Comparison of ENCODE assay signal across 19 cellular contexts in the genomic region with DNA sequence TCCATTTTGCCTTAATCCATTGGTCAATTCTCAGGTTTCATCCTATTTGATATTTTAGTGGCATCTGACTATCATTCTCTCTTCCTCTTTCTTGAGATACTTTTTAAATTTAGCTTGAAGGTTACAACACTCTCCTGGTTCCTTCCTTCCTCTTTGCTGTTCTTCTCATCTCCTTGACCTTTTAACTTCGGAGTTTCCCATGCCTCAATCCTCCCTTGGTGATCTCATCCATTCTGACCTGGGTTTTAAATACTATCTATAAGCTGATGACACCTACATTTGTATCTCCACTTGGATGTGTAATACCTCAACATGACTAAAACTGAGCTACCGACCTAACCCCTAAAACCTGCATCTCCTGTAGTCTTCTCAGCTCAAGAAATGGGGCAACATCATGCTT. TPM values are rescaled to one million over a fixed set of nuclear protein-coding genes. Genes with fewer than 3 reads are reported as not detected.
DNase-seq lines count a peak whose midpoint lies in the region; ATAC-seq and TF ChIP-seq lines count a peak whose summit lies in the region.
"Had no signal": no experiment of that assay in that cellular context is flagged by ENCODE, and none has a peak within 500 bp of the region (broad histone marks: within the 10 kb centered on the region; RNA-seq: fewer than 3 reads in every experiment).

No MANE protein-coding gene starts in this region.

- TF ChIP-seq POLR2A in right lobe of liver (IDR thresholded peaks at IDR 0.05), result no peak

- no peaks in the 10 kb centered on the region for H3K27me3 Mint-ChIP-seq in activated T-helper 2 cell treated with anti-CD3 and anti-CD28 coated beads, Interferon-gamma antibody, Interleukin-2, Interleukin-4, amounts not matched to agents 10 μg/mL and 5 μg/mL and 100 μg/mL, durations not matched to agents 14 hours and 24 hours and 36 hours (ENCODE audit: low read depth)
- H3K27me3 Mint-ChIP-seq in stimulated activated naive CD8-positive, alpha-beta T cell treated with anti-CD3 and anti-CD28 coated beads, Interleukin-15, amount 100 ng/mL, for 72 hours, result no peaks in the 10 kb centered on the region

- no peak for TF ChIP-seq CTCF in right lobe of liver (IDR thresholded peaks at IDR 0.05)

- peak overlapping the region; percentile 20 for H3K4me3 Mint-ChIP-seq in activated T-helper 2 cell treated with anti-CD3 and anti-CD28 coated beads, Interferon-gamma antibody, Interleukin-2, Interleukin-4, amounts not matched to agents 10 μg/mL and 5 μg/mL and 100 μg/mL, durations not matched to agents 14 hours and 24 hours and 36 hours (ENCODE audit: low read depth)
- H3K4me3 Mint-ChIP-seq in stimulated activated naive CD8-positive, alpha-beta T cell treated with anti-CD3 and anti-CD28 coated beads, Interleukin-15, amount 100 ng/mL, for 72 hours, result peak overlapping the region; percentile 9 to 42

- WGBS in right lobe of liver (ENCODE audit: insufficient coverage, low coverage, low lambda C conversion rate, missing lambda C conversion rate), result 48% methylated on average over 2 of the region's 2 CpGs

- peak in 1 of 2 donors; percentile 27 for ATAC-seq in activated naive CD4-positive, alpha-beta T cell treated with anti-CD3 and anti-CD28 coated beads, Interleukin-2, amount 50 U/mL, for 72 hours
- ATAC-seq in stimulated activated naive CD8-positive, alpha-beta T cell treated with anti-CD3 and anti-CD28 coated beads, Interleukin-15, amount 100 ng/mL, for 72 hours, result peak; percentile 4
- no peak for ATAC-seq in right lobe of liver
- ATAC-seq: heart right ventricle, psoas muscle had no signal

- H3K9me3 ChIP-seq in right lobe of liver (no peaks in the 10 kb centered on the region), MG63 (no peaks in the 10 kb centered on the region)
- H3K9me3 ChIP-seq: esophagus muscularis mucosa, heart right ventricle, psoas muscle, tibial nerve had no signal

- peaks cover 19% of the 10 kb centered on the region for H3K4me1 Mint-ChIP-seq in activated T-helper 2 cell treated with anti-CD3 and anti-CD28 coated beads, Interferon-gamma antibody, Interleukin-2, Interleukin-4, amounts not matched to agents 10 μg/mL and 5 μg/mL and 100 μg/mL, durations not matched to agents 14 hours and 24 hours and 36 hours (ENCODE audit: low read depth)
- H3K4me1 Mint-ChIP-seq in stimulated activated naive CD8-positive, alpha-beta T cell treated with anti-CD3 and anti-CD28 coated beads, Interleukin-15, amount 100 ng/mL, for 72 hours, result peaks cover 27% of the 10 kb centered on the region

- peak overlapping the region; percentile 5 to 79 for H3K27ac Mint-ChIP-seq in activated naive CD4-positive, alpha-beta T cell treated with anti-CD3 and anti-CD28 coated beads, Interleukin-2, amount 50 U/mL, for 72 hours
- peak overlapping the region; percentile 72 for H3K27ac Mint-ChIP-seq in activated T-helper 2 cell treated with anti-CD3 and anti-CD28 coated beads, Interferon-gamma antibody, Interleukin-2, Interleukin-4, amounts not matched to agents 10 μg/mL and 5 μg/mL and 100 μg/mL, durations not matched to agents 14 hours and 24 hours and 36 hours
- H3K27ac Mint-ChIP-seq in stimulated activated naive CD8-positive, alpha-beta T cell treated with anti-CD3 and anti-CD28 coated beads, Interleukin-15, amount 100 ng/mL, for 72 hours, result peak overlapping the region; percentile 2 to 86

- no peak overlapping the region for H3K4me3 ChIP-seq in right lobe of liver
- no peak overlapping the region for H3K4me3 ChIP-seq in MG63
- H3K4me3 ChIP-seq: esophagus muscularis mucosa, heart right ventricle, psoas muscle, tibial nerve had no signal

- H3K27ac ChIP-seq in right lobe of liver, result no peak overlapping the region
- H3K27ac ChIP-seq: esophagus muscularis mucosa, psoas muscle, RWPE1, tibial nerve had no signal

- H3K36me3 ChIP-seq in right lobe of liver, result no peaks in the 10 kb centered on the region
- H3K36me3 ChIP-seq in MG63, result peaks cover 10% of the 10 kb centered on the region
- H3K36me3 ChIP-seq: esophagus muscularis mucosa had no signal

- peaks cover 0 to 6% of the 10 kb centered on the region in 2 donors for H3K9me3 Mint-ChIP-seq in activated naive CD4-positive, alpha-beta T cell treated with anti-CD3 and anti-CD28 coated beads, Interleukin-2, amount 50 U/mL, for 72 hours
- H3K9me3 Mint-ChIP-seq in activated T-helper 2 cell treated with anti-CD3 and anti-CD28 coated beads, Interferon-gamma antibody, Interleukin-2, Interleukin-4, amounts not matched to agents 10 μg/mL and 5 μg/mL and 100 μg/mL, durations not matched to agents 14 hours and 24 hours and 36 hours, result no peaks in the 10 kb centered on the region
- H3K9me3 Mint-ChIP-seq in stimulated activated naive CD8-positive, alpha-beta T cell treated with anti-CD3 and anti-CD28 coated beads, Interleukin-15, amount 100 ng/mL, for 72 hours, result no peaks in the 10 kb centered on the region

- peaks cover 0 to 4% (median 2%) of the 10 kb centered on the region in 4 donors for H3K4me1 ChIP-seq in right lobe of liver

- H3K27me3 ChIP-seq in right lobe of liver (no peaks in the 10 kb centered on the region), MG63 (no peaks in the 10 kb centered on the region)
- H3K27me3 ChIP-seq: esophagus muscularis mucosa, heart right ventricle, tibial nerve had no signal

- no peak for DNase-seq in activated naive CD4-positive, alpha-beta T cell treated with anti-CD3 and anti-CD28 coated beads, Interleukin-2, amount 50 U/mL, for 72 hours (ENCODE audit: low spot score in 2 of 2)
- no peak for DNase-seq in activated naive CD4-positive, alpha-beta T cell treated with Interleukin-2 at 50 U/mL for 16 hours
- DNase-seq in NAMALWA (ENCODE audit: low spot score), result peak; percentile 65
- DNase-seq in activated T-helper 2 cell treated with anti-CD3 and anti-CD28 coated beads, Interferon-gamma antibody, Interleukin-2, Interleukin-4, amounts not matched to agents 10 μg/mL and 5 μg/mL and 100 μg/mL, durations not matched to agents 14 hours and 24 hours and 36 hours (ENCODE audit: low spot score), result no peak
- DNase-seq in stimulated activated naive CD8-positive, alpha-beta T cell treated with anti-CD3 and anti-CD28 coated beads, Interleukin-15, amount 100 ng/mL, for 72 hours, result peak in 1 of 2 donors; percentile 42
- DNase-seq in right lobe of liver, result no peak
- no peak for DNase-seq in MG63
- no peak for DNase-seq in putamen (ENCODE audit: low spot score)
- DNase-seq: DMS79; heart right ventricle; kidney; NCI-H146; NCI-H524; psoas muscle; stimulated activated CD4-positive, alpha-beta T cell treated with anti-CD3 and anti-CD28 coated beads, Interleukin-15, amount 100 ng/mL, for 24 hours; T1000 had no signal

- intact Hi-C loops in activated T-helper 2 cell treated with anti-CD3 and anti-CD28 coated beads, Interferon-gamma antibody, Interleukin-2, Interleukin-4, amounts not matched to agents 10 μg/mL and 5 μg/mL and 100 μg/mL, durations not matched to agents 14 hours and 24 hours and 36 hours (cut with micrococcal nuclease), result loop anchor here (1.0 kb wide), 2 partner anchors 22 to 78 kb away; no protein-coding TSS in a partner anchor
- intact Hi-C loops in right lobe of liver (cut with DNase I), result loop anchor here in 1 of 2 donors (10.0 kb wide), 1 partner anchor 82 kb away; the partner anchor contains the start of genes PIP5K1A and VPS72

- peaks cover 0 to 6% of the 10 kb centered on the region in 2 donors for H3K36me3 Mint-ChIP-seq in activated naive CD4-positive, alpha-beta T cell treated with anti-CD3 and anti-CD28 coated beads, Interleukin-2, amount 50 U/mL, for 72 hours
- H3K36me3 Mint-ChIP-seq in activated T-helper 2 cell treated with anti-CD3 and anti-CD28 coated beads, Interferon-gamma antibody, Interleukin-2, Interleukin-4, amounts not matched to agents 10 μg/mL and 5 μg/mL and 100 μg/mL, durations not matched to agents 14 hours and 24 hours and 36 hours (ENCODE audit: low read depth), result peaks cover 13% of the 10 kb centered on the region

RNA-seq across cellular contexts. Expression of gene ZNF687, which starts 4.8 kb away (rescaled TPM):
- 10 to 100 TPM; 28.0 to 29.0 TPM for total RNA-seq in activated naive CD4-positive, alpha-beta T cell treated with anti-CD3 and anti-CD28 coated beads, Interleukin-2, amount 50 U/mL, for 72 hours
- total RNA-seq in activated T-helper 2 cell treated with anti-CD3 and anti-CD28 coated beads, Interferon-gamma antibody, Interleukin-2, Interleukin-4, amounts not matched to agents 10 μg/mL and 5 μg/mL and 100 μg/mL, durations not matched to agents 14 hours and 24 hours and 36 hours, result 25.0 and 25.3 TPM in 2 replicates
- total RNA-seq in right lobe of liver, result 10 to 100 TPM in 3 of 6 experiments, 1 to 10 TPM in 3; 7.6 to 14.2 (median 10.1) TPM
- total RNA-seq in MG63 (2014; rRNA removed; shearing (Covaris generic); ENCODE audit: low replicate concordance), result 14.9 and 22.9 TPM in 2 replicates

RNA-seq across cellular contexts. Expression of gene PSMD4, which starts 22.7 kb away (rescaled TPM):
- 100 to 1,000 TPM; 185 to 189 TPM for total RNA-seq in activated naive CD4-positive, alpha-beta T cell treated with anti-CD3 and anti-CD28 coated beads, Interleukin-2, amount 50 U/mL, for 72 hours
- total RNA-seq in activated T-helper 2 cell treated with anti-CD3 and anti-CD28 coated beads, Interferon-gamma antibody, Interleukin-2, Interleukin-4, amounts not matched to agents 10 μg/mL and 5 μg/mL and 100 μg/mL, durations not matched to agents 14 hours and 24 hours and 36 hours, result 271 and 280 TPM in 2 replicates
- 10 to 100 TPM; 72.2 to 95.6 (median 79.1) TPM for total RNA-seq in right lobe of liver
- total RNA-seq in MG63 (2014; rRNA removed; shearing (Covaris generic); ENCODE audit: low replicate concordance), result 225 and 311 TPM in 2 replicates

RNA-seq across cellular contexts. Expression of gene PI4KB, which starts 50.0 kb away (rescaled TPM):
- total RNA-seq in activated naive CD4-positive, alpha-beta T cell treated with anti-CD3 and anti-CD28 coated beads, Interleukin-2, amount 50 U/mL, for 72 hours, result 10 to 100 TPM; 55.0 to 75.3 TPM
- total RNA-seq in activated T-helper 2 cell treated with anti-CD3 and anti-CD28 coated beads, Interferon-gamma antibody, Interleukin-2, Interleukin-4, amounts not matched to agents 10 μg/mL and 5 μg/mL and 100 μg/mL, durations not matched to agents 14 hours and 24 hours and 36 hours, result 53.6 and 57.3 TPM in 2 replicates
- 10 to 100 TPM; 20.0 to 24.7 (median 22.7) TPM for total RNA-seq in right lobe of liver
- total RNA-seq in MG63 (2014; rRNA removed; shearing (Covaris generic); ENCODE audit: low replicate concordance), result 42.2 and 44.2 TPM in 2 replicates
